ENCODE assay signal across 1 cellular context in the genomic region with DNA sequence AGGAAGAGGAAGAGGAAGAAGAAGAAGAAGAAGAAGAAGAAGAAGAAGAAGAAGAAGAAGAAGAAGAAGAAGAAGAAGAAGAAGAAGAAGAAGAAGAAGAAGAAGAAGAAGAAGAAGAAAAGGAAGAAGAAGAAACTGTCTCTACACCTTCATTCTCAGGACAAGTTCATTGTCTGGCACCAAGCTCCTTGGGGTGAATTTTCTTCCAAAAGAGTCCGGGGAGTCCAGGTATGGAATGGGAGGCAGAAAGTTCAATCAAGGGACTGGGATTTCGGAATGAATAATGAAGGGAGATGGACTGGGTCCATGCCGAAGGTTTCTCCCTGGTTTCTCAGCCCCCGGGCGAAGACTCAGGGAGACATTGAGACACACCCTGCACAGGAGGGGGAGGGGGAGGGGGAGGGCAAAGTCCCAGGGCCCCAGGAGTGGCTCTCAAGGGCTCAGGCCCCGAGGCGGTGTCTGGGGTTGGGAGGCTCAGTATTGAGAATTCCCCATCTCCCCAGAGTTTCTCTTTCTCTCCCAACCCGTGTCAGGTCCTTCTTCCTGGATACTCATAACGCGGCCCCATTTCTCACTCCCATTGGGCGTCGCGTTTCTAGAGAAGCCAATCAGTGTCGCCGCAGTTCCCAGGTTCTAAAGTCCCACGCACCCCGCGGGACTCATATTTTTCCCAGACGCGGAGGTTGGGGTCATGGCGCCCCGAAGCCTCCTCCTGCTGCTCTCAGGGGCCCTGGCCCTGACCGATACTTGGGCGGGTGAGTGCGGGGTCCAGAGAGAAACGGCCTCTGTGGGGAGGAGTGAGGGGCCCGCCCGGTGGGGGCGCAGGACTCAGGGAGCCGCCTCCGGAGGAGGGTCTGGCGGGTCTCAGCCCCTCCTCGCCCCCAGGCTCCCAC.
TF ChIP-seq lines count a peak whose summit lies in the region.

A gene (plus strand): TSS at position 662 of the 893 bp plus-strand sequence. CDS start 30 bp downstream, at position 692.

TF ChIP-seq in HepG2, 621 proteins besides CTCF, POLR2A, EP300 and RAD21 (continued from another document and continues in another):
- TF ChIP-seq, protein P1, sequence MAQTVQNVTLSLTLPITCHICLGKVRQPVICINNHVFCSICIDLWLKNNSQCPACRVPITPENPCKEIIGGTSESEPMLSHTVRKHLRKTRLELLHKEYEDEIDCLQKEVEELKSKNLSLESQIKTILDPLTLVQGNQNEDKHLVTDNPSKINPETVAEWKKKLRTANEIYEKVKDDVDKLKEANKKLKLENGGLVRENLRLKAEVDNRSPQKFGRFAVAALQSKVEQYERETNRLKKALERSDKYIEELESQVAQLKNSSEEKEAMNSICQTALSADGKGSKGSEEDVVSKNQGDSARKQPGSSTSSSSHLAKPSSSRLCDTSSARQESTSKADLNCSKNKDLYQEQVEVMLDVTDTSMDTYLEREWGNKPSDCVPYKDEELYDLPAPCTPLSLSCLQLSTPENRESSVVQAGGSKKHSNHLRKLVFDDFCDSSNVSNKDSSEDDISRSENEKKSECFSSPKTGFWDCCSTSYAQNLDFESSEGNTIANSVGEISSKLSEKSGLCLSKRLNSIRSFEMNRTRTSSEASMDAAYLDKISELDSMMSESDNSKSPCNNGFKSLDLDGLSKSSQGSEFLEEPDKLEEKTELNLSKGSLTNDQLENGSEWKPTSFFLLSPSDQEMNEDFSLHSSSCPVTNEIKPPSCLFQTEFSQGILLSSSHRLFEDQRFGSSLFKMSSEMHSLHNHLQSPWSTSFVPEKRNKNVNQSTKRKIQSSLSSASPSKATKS (CRISPR knock-in tag; IDR thresholded peaks at IDR 0.05) = no peak
- TF ChIP-seq RFX5 (IDR thresholded peaks at IDR 0.05; ENCODE audit: low read depth, low read length) = peak; percentile 98
- TF ChIP-seq, protein P2, sequence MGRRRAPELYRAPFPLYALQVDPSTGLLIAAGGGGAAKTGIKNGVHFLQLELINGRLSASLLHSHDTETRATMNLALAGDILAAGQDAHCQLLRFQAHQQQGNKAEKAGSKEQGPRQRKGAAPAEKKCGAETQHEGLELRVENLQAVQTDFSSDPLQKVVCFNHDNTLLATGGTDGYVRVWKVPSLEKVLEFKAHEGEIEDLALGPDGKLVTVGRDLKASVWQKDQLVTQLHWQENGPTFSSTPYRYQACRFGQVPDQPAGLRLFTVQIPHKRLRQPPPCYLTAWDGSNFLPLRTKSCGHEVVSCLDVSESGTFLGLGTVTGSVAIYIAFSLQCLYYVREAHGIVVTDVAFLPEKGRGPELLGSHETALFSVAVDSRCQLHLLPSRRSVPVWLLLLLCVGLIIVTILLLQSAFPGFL (CRISPR knock-in tag; IDR thresholded peaks at IDR 0.05) = no peak
- no peak for TF ChIP-seq ZNF292 (CRISPR knock-in tag; IDR thresholded peaks at IDR 0.05; ENCODE audit: borderline replicate concordance, low read depth)
- no peak for TF ChIP-seq SMARCE1 (IDR thresholded peaks at IDR 0.05; ENCODE audit: borderline replicate concordance)
- no peak for TF ChIP-seq CEBPG (CRISPR knock-in tag; IDR thresholded peaks at IDR 0.05)
- TF ChIP-seq ZNF75D (CRISPR knock-in tag; IDR thresholded peaks at IDR 0.05; ENCODE audit: borderline replicate concordance) = no peak
- TF ChIP-seq, protein P3, sequence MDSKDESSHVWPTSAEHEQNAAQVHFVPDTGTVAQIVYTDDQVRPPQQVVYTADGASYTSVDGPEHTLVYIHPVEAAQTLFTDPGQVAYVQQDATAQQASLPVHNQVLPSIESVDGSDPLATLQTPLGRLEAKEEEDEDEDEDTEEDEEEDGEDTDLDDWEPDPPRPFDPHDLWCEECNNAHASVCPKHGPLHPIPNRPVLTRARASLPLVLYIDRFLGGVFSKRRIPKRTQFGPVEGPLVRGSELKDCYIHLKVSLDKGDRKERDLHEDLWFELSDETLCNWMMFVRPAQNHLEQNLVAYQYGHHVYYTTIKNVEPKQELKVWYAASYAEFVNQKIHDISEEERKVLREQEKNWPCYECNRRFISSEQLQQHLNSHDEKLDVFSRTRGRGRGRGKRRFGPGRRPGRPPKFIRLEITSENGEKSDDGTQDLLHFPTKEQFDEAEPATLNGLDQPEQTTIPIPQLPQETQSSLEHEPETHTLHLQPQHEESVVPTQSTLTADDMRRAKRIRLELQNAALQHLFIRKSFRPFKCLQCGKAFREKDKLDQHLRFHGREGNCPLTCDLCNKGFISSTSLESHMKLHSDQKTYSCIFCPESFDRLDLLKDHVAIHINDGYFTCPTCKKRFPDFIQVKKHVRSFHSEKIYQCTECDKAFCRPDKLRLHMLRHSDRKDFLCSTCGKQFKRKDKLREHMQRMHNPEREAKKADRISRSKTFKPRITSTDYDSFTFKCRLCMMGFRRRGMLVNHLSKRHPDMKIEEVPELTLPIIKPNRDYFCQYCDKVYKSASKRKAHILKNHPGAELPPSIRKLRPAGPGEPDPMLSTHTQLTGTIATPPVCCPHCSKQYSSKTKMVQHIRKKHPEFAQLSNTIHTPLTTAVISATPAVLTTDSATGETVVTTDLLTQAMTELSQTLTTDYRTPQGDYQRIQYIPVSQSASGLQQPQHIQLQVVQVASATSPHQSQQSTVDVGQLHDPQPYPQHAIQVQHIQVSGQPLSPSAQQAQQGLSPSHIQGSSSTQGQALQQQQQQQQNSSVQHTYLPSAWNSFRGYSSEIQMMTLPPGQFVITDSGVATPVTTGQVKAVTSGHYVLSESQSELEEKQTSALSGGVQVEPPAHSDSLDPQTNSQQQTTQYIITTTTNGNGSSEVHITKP (CRISPR knock-in tag; IDR thresholded peaks at IDR 0.05; ENCODE audit: low read depth) = no peak
- TF ChIP-seq PHF21A (CRISPR knock-in tag; IDR thresholded peaks at IDR 0.05) = peak; percentile 40; the same call in 1 of the 2 replicates
- peak; percentile 18; the same call in 1 of the 2 replicates for TF ChIP-seq KMT2A (CRISPR knock-in tag; IDR thresholded peaks at IDR 0.05)
- TF ChIP-seq CREM (IDR thresholded peaks at IDR 0.05) = peak; percentile 60
- no peak for TF ChIP-seq CREM (CRISPR knock-in tag; IDR thresholded peaks at IDR 0.05)
- TF ChIP-seq GABPB1 (CRISPR knock-in tag; IDR thresholded peaks at IDR 0.05) = 0 out of 2 replicates have a peak, but pooled peaks have one; percentile 27
- TF ChIP-seq TCF7L2 (IDR thresholded peaks at IDR 0.05; ENCODE audit: low read depth, low read length) = no peak
- TF ChIP-seq HHEX (CRISPR knock-in tag; IDR thresholded peaks at IDR 0.05) = no peak
- no peak for TF ChIP-seq ZNF788 (CRISPR knock-in tag; IDR thresholded peaks at IDR 0.05; ENCODE audit: borderline replicate concordance)
- peak; percentile 54; the same call in 1 of the 2 replicates for TF ChIP-seq YEATS4 (CRISPR knock-in tag; IDR thresholded peaks at IDR 0.05; ENCODE audit: borderline replicate concordance)
- TF ChIP-seq ZNF773 (CRISPR knock-in tag; IDR thresholded peaks at IDR 0.05; ENCODE audit: borderline replicate concordance) = no peak
- no peak for TF ChIP-seq FOSL1 (CRISPR knock-in tag; IDR thresholded peaks at IDR 0.05; ENCODE audit: borderline replicate concordance)
- TF ChIP-seq KDM5B (CRISPR knock-in tag; IDR thresholded peaks at IDR 0.05; ENCODE audit: borderline replicate concordance) = peak; percentile 70; the same call in 1 of the 2 replicates
- no peak for TF ChIP-seq FOXK2 (IDR thresholded peaks at IDR 0.05)
- TF ChIP-seq NR2C2 (CRISPR knock-in tag; IDR thresholded peaks at IDR 0.05; ENCODE audit: borderline replicate concordance) = no peak; the same call in 1 of the 2 replicates
- peak; percentile 46; the same call in 1 of the 2 replicates for TF ChIP-seq NRL (CRISPR knock-in tag; IDR thresholded peaks at IDR 0.05; ENCODE audit: borderline replicate concordance)
- TF ChIP-seq PHF8 (CRISPR knock-in tag; IDR thresholded peaks at IDR 0.05) = peak; percentile 53; the same call in 1 of the 2 replicates
- no peak for TF ChIP-seq ONECUT2 (CRISPR knock-in tag; IDR thresholded peaks at IDR 0.05)
- TF ChIP-seq ZNF616 (CRISPR knock-in tag; IDR thresholded peaks at IDR 0.05; ENCODE audit: low read depth) = no peak
- TF ChIP-seq NFKB2 (CRISPR knock-in tag; IDR thresholded peaks at IDR 0.05; ENCODE audit: borderline replicate concordance) = peak; percentile 22; the same call in 1 of the 2 replicates
- TF ChIP-seq ZFX (CRISPR knock-in tag; IDR thresholded peaks at IDR 0.05; ENCODE audit: low read depth) = peak; percentile 34; the same call in 1 of the 2 replicates
- no peak for TF ChIP-seq KLF11 (CRISPR knock-in tag; IDR thresholded peaks at IDR 0.05)
- 0 out of 2 replicates have a peak, but pooled peaks have one; percentile 33 for TF ChIP-seq SPEN (CRISPR knock-in tag; IDR thresholded peaks at IDR 0.05; ENCODE audit: low read depth)
- TF ChIP-seq ZSCAN12 (CRISPR knock-in tag; IDR thresholded peaks at IDR 0.05) = no peak
- TF ChIP-seq ZNF550 (CRISPR knock-in tag; IDR thresholded peaks at IDR 0.05; ENCODE audit: borderline replicate concordance) = no peak
- no peak for TF ChIP-seq NAIF1 (CRISPR knock-in tag; IDR thresholded peaks at IDR 0.05; ENCODE audit: borderline replicate concordance)
- TF ChIP-seq, protein P4, sequence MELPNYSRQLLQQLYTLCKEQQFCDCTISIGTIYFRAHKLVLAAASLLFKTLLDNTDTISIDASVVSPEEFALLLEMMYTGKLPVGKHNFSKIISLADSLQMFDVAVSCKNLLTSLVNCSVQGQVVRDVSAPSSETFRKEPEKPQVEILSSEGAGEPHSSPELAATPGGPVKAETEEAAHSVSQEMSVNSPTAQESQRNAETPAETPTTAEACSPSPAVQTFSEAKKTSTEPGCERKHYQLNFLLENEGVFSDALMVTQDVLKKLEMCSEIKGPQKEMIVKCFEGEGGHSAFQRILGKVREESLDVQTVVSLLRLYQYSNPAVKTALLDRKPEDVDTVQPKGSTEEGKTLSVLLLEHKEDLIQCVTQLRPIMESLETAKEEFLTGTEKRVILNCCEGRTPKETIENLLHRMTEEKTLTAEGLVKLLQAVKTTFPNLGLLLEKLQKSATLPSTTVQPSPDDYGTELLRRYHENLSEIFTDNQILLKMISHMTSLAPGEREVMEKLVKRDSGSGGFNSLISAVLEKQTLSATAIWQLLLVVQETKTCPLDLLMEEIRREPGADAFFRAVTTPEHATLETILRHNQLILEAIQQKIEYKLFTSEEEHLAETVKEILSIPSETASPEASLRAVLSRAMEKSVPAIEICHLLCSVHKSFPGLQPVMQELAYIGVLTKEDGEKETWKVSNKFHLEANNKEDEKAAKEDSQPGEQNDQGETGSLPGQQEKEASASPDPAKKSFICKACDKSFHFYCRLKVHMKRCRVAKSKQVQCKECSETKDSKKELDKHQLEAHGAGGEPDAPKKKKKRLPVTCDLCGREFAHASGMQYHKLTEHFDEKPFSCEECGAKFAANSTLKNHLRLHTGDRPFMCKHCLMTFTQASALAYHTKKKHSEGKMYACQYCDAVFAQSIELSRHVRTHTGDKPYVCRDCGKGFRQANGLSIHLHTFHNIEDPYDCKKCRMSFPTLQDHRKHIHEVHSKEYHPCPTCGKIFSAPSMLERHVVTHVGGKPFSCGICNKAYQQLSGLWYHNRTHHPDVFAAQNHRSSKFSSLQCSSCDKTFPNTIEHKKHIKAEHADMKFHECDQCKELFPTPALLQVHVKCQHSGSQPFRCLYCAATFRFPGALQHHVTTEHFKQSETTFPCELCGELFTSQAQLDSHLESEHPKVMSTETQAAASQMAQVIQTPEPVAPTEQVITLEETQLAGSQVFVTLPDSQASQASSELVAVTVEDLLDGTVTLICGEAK (IDR thresholded peaks at IDR 0.05) = no peak
- TF ChIP-seq, protein P4 (CRISPR knock-in tag; IDR thresholded peaks at IDR 0.05) = no peak
- TF ChIP-seq HNF4G (IDR thresholded peaks at IDR 0.05; ENCODE audit: borderline replicate concordance, low read depth, low read length) = 0 out of 2 replicates have a peak, but pooled peaks have one; percentile 10
- no peak for TF ChIP-seq HNF4G (CRISPR knock-in tag; IDR thresholded peaks at IDR 0.05; ENCODE audit: borderline replicate concordance, low read depth)
- TF ChIP-seq SAFB2 (CRISPR knock-in tag; IDR thresholded peaks at IDR 0.05; ENCODE audit: borderline replicate concordance, low read depth) = no peak
- TF ChIP-seq, protein P5, sequence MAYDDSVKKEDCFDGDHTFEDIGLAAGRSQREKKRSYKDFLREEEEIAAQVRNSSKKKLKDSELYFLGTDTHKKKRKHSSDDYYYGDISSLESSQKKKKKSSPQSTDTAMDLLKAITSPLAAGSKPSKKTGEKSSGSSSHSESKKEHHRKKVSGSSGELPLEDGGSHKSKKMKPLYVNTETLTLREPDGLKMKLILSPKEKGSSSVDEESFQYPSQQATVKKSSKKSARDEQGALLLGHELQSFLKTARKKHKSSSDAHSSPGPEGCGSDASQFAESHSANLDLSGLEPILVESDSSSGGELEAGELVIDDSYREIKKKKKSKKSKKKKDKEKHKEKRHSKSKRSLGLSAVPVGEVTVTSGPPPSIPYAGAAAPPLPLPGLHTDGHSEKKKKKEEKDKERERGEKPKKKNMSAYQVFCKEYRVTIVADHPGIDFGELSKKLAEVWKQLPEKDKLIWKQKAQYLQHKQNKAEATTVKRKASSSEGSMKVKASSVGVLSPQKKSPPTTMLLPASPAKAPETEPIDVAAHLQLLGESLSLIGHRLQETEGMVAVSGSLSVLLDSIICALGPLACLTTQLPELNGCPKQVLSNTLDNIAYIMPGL (CRISPR knock-in tag; IDR thresholded peaks at IDR 0.05; ENCODE audit: borderline replicate concordance in 1 of 2, low read depth in 1 of 2) = peak in 1 of 2 experiments; percentile 29; a peak in 1 of 4 replicates
- peak; percentile 100 for TF ChIP-seq RFXAP (CRISPR knock-in tag; IDR thresholded peaks at IDR 0.05; ENCODE audit: borderline replicate concordance)
